Comparison of ENCODE assay signal across 14 cellular contexts in the genomic region with DNA sequence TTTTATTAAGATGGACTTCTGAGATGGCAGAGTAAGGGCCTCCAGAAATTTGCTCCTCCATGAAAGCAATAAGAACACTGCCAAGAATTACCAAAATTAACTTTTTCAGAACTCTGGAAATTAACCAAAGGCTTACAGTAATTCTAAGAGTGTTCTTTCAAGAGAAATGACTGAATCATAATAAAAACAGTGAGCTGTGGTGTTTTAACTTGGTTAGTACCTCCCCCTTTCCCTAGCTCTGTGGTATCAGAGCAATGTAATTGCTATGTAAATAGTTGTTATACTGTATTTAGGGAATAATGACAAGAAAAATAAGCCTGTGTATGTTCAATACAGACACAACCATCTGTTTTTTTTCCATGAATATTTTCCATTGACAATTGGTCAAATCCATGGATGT. TPM values are rescaled to one million over a fixed set of nuclear protein-coding genes. Genes with fewer than 3 reads are reported as not detected.
DNase-seq lines count a peak whose midpoint lies in the region; ATAC-seq and TF ChIP-seq lines count a peak whose summit lies in the region.
"Had no signal": no experiment of that assay in that cellular context is flagged by ENCODE, and none has a peak within 500 bp of the region (broad histone marks: within the 10 kb centered on the region; RNA-seq: fewer than 3 reads in every experiment).

No MANE protein-coding gene starts in this region.

- no peaks in the 10 kb centered on the region for H3K9me3 Mint-ChIP-seq in natural killer cell treated with Interleukin-12 subunit alpha and Interleukin-12 subunit beta and Interleukin-15 and Interleukin-18, amount 100 ng/mL, for 72 hours
- H3K9me3 Mint-ChIP-seq in natural killer cell, result no peaks in the 10 kb centered on the region
- no peaks in the 10 kb centered on the region for H3K9me3 Mint-ChIP-seq in activated CD8-positive, alpha-beta T cell treated with anti-CD3 and anti-CD28 coated beads, Interleukin-2, amount 10 ng/mL, durations not matched to agents 7 days and 5 days (ENCODE audit: insufficient read depth)
- H3K9me3 Mint-ChIP-seq: immature natural killer cell had no signal

- no peaks in the 10 kb centered on the region for H3K27me3 Mint-ChIP-seq in natural killer cell treated with Interleukin-12 subunit alpha and Interleukin-12 subunit beta and Interleukin-15 and Interleukin-18, amount 100 ng/mL, for 72 hours
- H3K27me3 Mint-ChIP-seq in natural killer cell (ENCODE audit: low read depth in 2 of 2), result no peaks in the 10 kb centered on the region
- no peaks in the 10 kb centered on the region for H3K27me3 Mint-ChIP-seq in activated CD8-positive, alpha-beta T cell treated with anti-CD3 and anti-CD28 coated beads, Interleukin-2, amount 10 ng/mL, durations not matched to agents 7 days and 5 days (ENCODE audit: low read depth)

- H3K4me1 Mint-ChIP-seq in natural killer cell treated with Interleukin-12 subunit alpha and Interleukin-12 subunit beta and Interleukin-15 and Interleukin-18, amount 100 ng/mL, for 72 hours (ENCODE audit: low read depth in 2 of 2), result peaks cover 63 to 74% of the 10 kb centered on the region in 2 donors
- H3K4me1 Mint-ChIP-seq in natural killer cell, result peaks cover 77 to 79% of the 10 kb centered on the region in 2 donors
- H3K4me1 Mint-ChIP-seq in activated CD8-positive, alpha-beta T cell treated with anti-CD3 and anti-CD28 coated beads, Interleukin-2, amount 10 ng/mL, durations not matched to agents 7 days and 5 days (ENCODE audit: low read depth), result peaks cover 76% of the 10 kb centered on the region

- H3K4me3 ChIP-seq in fibroblast of the aortic adventitia (ENCODE audit: low read depth, low read length), result no peak overlapping the region
- no peak overlapping the region for H3K4me3 ChIP-seq in SJCRH30
- H3K4me3 ChIP-seq: HAP-1, psoas muscle had no signal

- intact Hi-C loops in natural killer cell (cut with micrococcal nuclease), result loop anchor here (2.0 kb wide), 1 partner anchor 15 kb away; no protein-coding TSS in a partner anchor

- H3K9me3 ChIP-seq in SJCRH30 (replicated peaks), result no peaks in the 10 kb centered on the region; the same call in 1 of the 2 replicates
- H3K9me3 ChIP-seq: HAP-1, psoas muscle had no signal

- in situ Hi-C loops in GM13976 (cut with MboI; ENCODE audit: low sequenced_read_pairs, unreplicated experiment), result no loop called here

- no peaks in the 10 kb centered on the region for H3K36me3 ChIP-seq in SJCRH30
- H3K36me3 ChIP-seq: HAP-1 had no signal

- H3K27me3 ChIP-seq in SJCRH30, result no peaks in the 10 kb centered on the region

- DNase-seq in natural killer cell treated with Interleukin-12 subunit alpha and Interleukin-12 subunit beta and Interleukin-15 and Interleukin-18, amount 100 ng/mL, for 72 hours (ENCODE audit: low spot score), result no peak
- DNase-seq in natural killer cell (no peak), fibroblast of the aortic adventitia (ENCODE audit: low read depth) (peak; percentile 63), SJCRH30 (no peak), HuH-7.5 (ENCODE audit: low spot score) (no peak), GM13976 (ENCODE audit: low spot score) (no peak)
- DNase-seq in activated CD8-positive, alpha-beta T cell treated with anti-CD3 and anti-CD28 coated beads, Interleukin-2, amount 10 ng/mL, durations not matched to agents 7 days and 5 days, result no peak
- no peak for DNase-seq in stimulated activated naive CD4-positive, alpha-beta T cell (lab: John Stamatoyannopoulos, UW)
- DNase-seq: immature natural killer cell, NCI-H1092, NCI-H524, psoas muscle had no signal

- CTCF ChIA-PET in activated CD8-positive, alpha-beta T cell treated with anti-CD3 and anti-CD28 coated beads, Interleukin-2, amount 10 ng/mL, durations not matched to agents 7 days and 5 days (lab: Charles Lee), result interaction anchor here (0.9 to 1.9 kb wide), 4 partner anchors 9 to 221 kb away, joined by 3 to 4 read pairs (median 4); partner anchors contain the start of gene CITED2

- no peaks in the 10 kb centered on the region for H3K36me3 Mint-ChIP-seq in natural killer cell treated with Interleukin-12 subunit alpha and Interleukin-12 subunit beta and Interleukin-15 and Interleukin-18, amount 100 ng/mL, for 72 hours
- no peaks in the 10 kb centered on the region for H3K36me3 Mint-ChIP-seq in natural killer cell
- peaks cover 38% of the 10 kb centered on the region for H3K36me3 Mint-ChIP-seq in activated CD8-positive, alpha-beta T cell treated with anti-CD3 and anti-CD28 coated beads, Interleukin-2, amount 10 ng/mL, durations not matched to agents 7 days and 5 days (ENCODE audit: low read depth)
- H3K36me3 Mint-ChIP-seq: immature natural killer cell had no signal

- TF ChIP-seq CTCF in natural killer cell (IDR thresholded peaks at IDR 0.05) (no peak), fibroblast of the aortic adventitia (IDR thresholded peaks at IDR 0.05; ENCODE audit: insufficient read depth, low read length) (no peak), GM13976 (IDR thresholded peaks at IDR 0.05; ENCODE audit: borderline replicate concordance, control extremely low read depth, extremely low read depth, insufficient read depth, missing control alignments) (no peak)

- 0 out of 2 replicates have a peak, but pooled peaks cover 2% of the 10 kb centered on the region for H3K4me1 ChIP-seq in SJCRH30

- H3K27ac Mint-ChIP-seq in natural killer cell treated with Interleukin-12 subunit alpha and Interleukin-12 subunit beta and Interleukin-15 and Interleukin-18, amount 100 ng/mL, for 72 hours, result peak overlapping the region; percentile 62 to 64
- H3K27ac Mint-ChIP-seq in natural killer cell, result peak overlapping the region in 1 of 2 donors; percentile 15
- peak overlapping the region; percentile 52 for H3K27ac Mint-ChIP-seq in activated CD8-positive, alpha-beta T cell treated with anti-CD3 and anti-CD28 coated beads, Interleukin-2, amount 10 ng/mL, durations not matched to agents 7 days and 5 days

- peak; percentile 48 to 71 for ATAC-seq in natural killer cell treated with Interleukin-12 subunit alpha and Interleukin-12 subunit beta and Interleukin-15 and Interleukin-18, amount 100 ng/mL, for 72 hours
- ATAC-seq in natural killer cell, result no peak
- ATAC-seq in activated CD8-positive, alpha-beta T cell treated with anti-CD3 and anti-CD28 coated beads, Interleukin-2, amount 10 ng/mL, durations not matched to agents 7 days and 5 days, result no peak
- ATAC-seq: psoas muscle, Right ventricle myocardium inferior had no signal

- peak overlapping the region; percentile 52 for H3K4me3 Mint-ChIP-seq in natural killer cell treated with Interleukin-12 subunit alpha and Interleukin-12 subunit beta and Interleukin-15 and Interleukin-18, amount 100 ng/mL, for 72 hours
- no peak overlapping the region for H3K4me3 Mint-ChIP-seq in natural killer cell
- no peak overlapping the region for H3K4me3 Mint-ChIP-seq in activated CD8-positive, alpha-beta T cell treated with anti-CD3 and anti-CD28 coated beads, Interleukin-2, amount 10 ng/mL, durations not matched to agents 7 days and 5 days
- H3K4me3 Mint-ChIP-seq: immature natural killer cell had no signal

- no peak overlapping the region for H3K27ac ChIP-seq in SJCRH30
- H3K27ac ChIP-seq: psoas muscle had no signal

- POLR2A ChIA-PET in activated CD8-positive, alpha-beta T cell treated with anti-CD3 and anti-CD28 coated beads, Interleukin-2, amount 10 ng/mL, durations not matched to agents 7 days and 5 days (lab: Charles Lee), result interaction anchor here (1.3 kb wide), 1 partner anchor 8 kb away, joined by 4 read pairs; no protein-coding TSS in a partner anchor

RNA-seq across cellular contexts. Expression of gene HECA, which starts 19.0 kb away (rescaled TPM):
- 10 to 100 TPM; 30.3 to 34.5 TPM for total RNA-seq in natural killer cell treated with Interleukin-12 subunit alpha and Interleukin-12 subunit beta and Interleukin-15 and Interleukin-18, amount 100 ng/mL, for 72 hours
- 10 to 100 TPM; 76.5 to 80.5 (median 77.6) TPM for total RNA-seq in natural killer cell
- 10 to 100 TPM; 33.9 to 34.4 TPM for total RNA-seq in activated CD8-positive, alpha-beta T cell treated with anti-CD3 and anti-CD28 coated beads, Interleukin-2, amount 10 ng/mL, durations not matched to agents 7 days and 5 days
- total RNA-seq in fibroblast of the aortic adventitia (ENCODE audit: low replicate concordance), result 29.9 and 36.3 TPM in 2 replicates
- total RNA-seq in SJCRH30 (2014; rRNA removed; shearing (Covaris generic)), result 24.2 and 24.3 TPM in 2 replicates

Comparison
In these comparisons a context has a peak if more than half of its experiments do, and no peak if none do; other contexts are left out.
1. ATAC-seq: peak in natural killer cell treated with Interleukin-12 subunit alpha and Interleukin-12 subunit beta and Interleukin-15 and Interleukin-18, amount 100 ng/mL, for 72 hours (2 of 2); none in natural killer cell (0 of 3) and activated CD8-positive, alpha-beta T cell treated with anti-CD3 and anti-CD28 coated beads, Interleukin-2, amount 10 ng/mL, durations not matched to agents 7 days and 5 days (single experiment).